In genomic region chr1:154276797-154277196, GRCh38 we compare ENCODE assay signal across 10 cellular contexts. TPM values are rescaled to one million over a fixed set of nuclear protein-coding genes. Genes with fewer than 3 reads are reported as not detected.
DNase-seq lines count a peak whose midpoint lies in the region; ATAC-seq and TF ChIP-seq lines count a peak whose summit lies in the region.
"Had no signal": no experiment of that assay in that cellular context is flagged by ENCODE, and none has a peak within 500 bp of the region (broad histone marks: within the 10 kb centered on the region; RNA-seq: fewer than 3 reads in every experiment).

No MANE protein-coding gene starts in this region.

- peak; percentile 5 to 22 for DNase-seq in NCI-H524 (lab: John Stamatoyannopoulos, UW)
- DNase-seq in NCI-H524 treated with DMSO at 0.1 percent for 48 hours (lab: John Stamatoyannopoulos, UW) = no peak
- DNase-seq in MG63 = peak; percentile 8
- DNase-seq in activated naive CD4-positive, alpha-beta T cell treated with anti-CD3 and anti-CD28 coated beads for 36 hours = peak; percentile 55
- DNase-seq in psoas muscle = no peak
- no peak for DNase-seq in posterior cingulate gyrus
- DNase-seq in sciatic nerve (ENCODE audit: low spot score) = no peak
- DNase-seq: NCI-H748 treated with DMSO at 0.1 percent for 48 hours had no signal

- 84 to 89% (median 86%) methylated on average over 7 of the region's 7 CpGs for WGBS in psoas muscle, 3 donors

- H3K36me3 ChIP-seq in MG63 (peaks cover 33% of the 10 kb centered on the region), psoas muscle (ENCODE audit: insufficient read depth in 1 of 2, low read depth in 1 of 2) (peaks cover 7 to 36% of the 10 kb centered on the region in 2 donors)

- no peaks in the 10 kb centered on the region for H3K27me3 ChIP-seq in MG63
- no peaks in the 10 kb centered on the region for H3K27me3 ChIP-seq in psoas muscle (ENCODE audit: insufficient read depth in 3 of 3, low read length in 2 of 3)

- no peaks in the 10 kb centered on the region for H3K9me3 Mint-ChIP-seq in activated naive CD4-positive, alpha-beta T cell treated with anti-CD3 and anti-CD28 coated beads for 36 hours

- peaks cover 26% of the 10 kb centered on the region for H3K36me3 Mint-ChIP-seq in activated naive CD4-positive, alpha-beta T cell treated with anti-CD3 and anti-CD28 coated beads for 36 hours (ENCODE audit: low read depth)

- intact Hi-C loops in activated naive CD4-positive, alpha-beta T cell treated with anti-CD3 and anti-CD28 coated beads for 36 hours (cut with micrococcal nuclease) = no loop called here
- intact Hi-C loops in psoas muscle (cut with DNase I) (loop anchor here in 1 of 2 donors (10.0 kb wide), 1 partner anchor 282 kb away; the partner anchor contains the start of gene RPS27), posterior cingulate gyrus (cut with DNase I) (no loop called here), sciatic nerve (cut with DNase I) (no loop called here)

- no peak overlapping the region for H3K4me3 ChIP-seq in MG63
- H3K4me3 ChIP-seq in psoas muscle = no peak overlapping the region

- H3K27me3 Mint-ChIP-seq in activated naive CD4-positive, alpha-beta T cell treated with anti-CD3 and anti-CD28 coated beads for 36 hours (ENCODE audit: low read depth) = no peaks in the 10 kb centered on the region

- H3K9me3 ChIP-seq in MG63 (no peaks in the 10 kb centered on the region), psoas muscle (no peaks in the 10 kb centered on the region)

- no peak overlapping the region for H3K27ac ChIP-seq in psoas muscle
- H3K27ac ChIP-seq: epithelial cell of prostate had no signal

- peaks cover 26% of the 10 kb centered on the region for H3K4me1 Mint-ChIP-seq in activated naive CD4-positive, alpha-beta T cell treated with anti-CD3 and anti-CD28 coated beads for 36 hours (ENCODE audit: low read depth)

- ATAC-seq in psoas muscle (no peak), sciatic nerve (no peak), HG02840 (IDR thresholded peaks at IDR 0.05; ENCODE audit: low FRiP score, unreplicated experiment) (no peak)

- peak; percentile 7 for TF ChIP-seq CTCF in psoas muscle (IDR thresholded peaks at IDR 0.05)

- H3K4me1 ChIP-seq in psoas muscle = peaks cover 8% of the 10 kb centered on the region

- no peak overlapping the region for H3K27ac Mint-ChIP-seq in activated naive CD4-positive, alpha-beta T cell treated with anti-CD3 and anti-CD28 coated beads for 36 hours

- H3K4me3 Mint-ChIP-seq in activated naive CD4-positive, alpha-beta T cell treated with anti-CD3 and anti-CD28 coated beads for 36 hours = no peak overlapping the region

- CTCF ChIA-PET in activated naive CD4-positive, alpha-beta T cell treated with anti-CD3 and anti-CD28 coated beads for 36 hours (lab: Charles Lee) = interaction anchor here (0.6 to 1.3 kb wide), 4 partner anchors 29 to 202 kb away, joined by 3 to 11 read pairs (median 4); no protein-coding TSS in a partner anchor

RNA-seq across cellular contexts. Expression of gene HAX1, which starts 4.4 kb away (rescaled TPM):
- 212 and 243 TPM in 2 replicates for total RNA-seq in MG63 (2014; rRNA removed; shearing (Covaris generic); ENCODE audit: low replicate concordance)
- 100 to 1,000 TPM; 204 to 219 TPM for total RNA-seq in activated naive CD4-positive, alpha-beta T cell treated with anti-CD3 and anti-CD28 coated beads for 36 hours
- total RNA-seq in psoas muscle (100 to 1,000 TPM; 122 to 148 (median 136) TPM), sciatic nerve (59.9 TPM)
- 100 to 1,000 TPM; 110 to 154 (median 143) TPM for polyA plus RNA-seq in psoas muscle

RNA-seq across cellular contexts. Expression of gene AQP10, which starts 44.1 kb away (rescaled TPM):
- total RNA-seq in MG63 (2014; rRNA removed; shearing (Covaris generic); ENCODE audit: low replicate concordance) = not detected in 2 replicates
- not detected for total RNA-seq in activated naive CD4-positive, alpha-beta T cell treated with anti-CD3 and anti-CD28 coated beads for 36 hours
- not detected for total RNA-seq in psoas muscle
- polyA plus RNA-seq in psoas muscle = under 1 TPM in 1 of 3 donors, not detected in 2; 0.04 TPM
- not detected for total RNA-seq in sciatic nerve

RNA-seq across cellular contexts. Expression of gene ATP8B2, which starts 48.5 kb away (rescaled TPM):
- total RNA-seq in MG63 (2014; rRNA removed; shearing (Covaris generic); ENCODE audit: low replicate concordance) = 58.1 and 74.8 TPM in 2 replicates
- 10 to 100 TPM; 28.2 to 28.7 TPM for total RNA-seq in activated naive CD4-positive, alpha-beta T cell treated with anti-CD3 and anti-CD28 coated beads for 36 hours
- total RNA-seq in psoas muscle (1 to 10 TPM; 3.6 to 5.8 (median 4.0) TPM), sciatic nerve (78.3 TPM)
- polyA plus RNA-seq in psoas muscle = 1 to 10 TPM; 1.3 to 3.4 (median 2.2) TPM

RNA-seq across cellular contexts. Expression of gene UBAP2L, which starts 56.0 kb away (rescaled TPM):
- total RNA-seq in MG63 (2014; rRNA removed; shearing (Covaris generic); ENCODE audit: low replicate concordance) = 208 and 217 TPM in 2 replicates
- total RNA-seq in activated naive CD4-positive, alpha-beta T cell treated with anti-CD3 and anti-CD28 coated beads for 36 hours = 100 to 1,000 TPM; 154 to 164 TPM
- total RNA-seq in psoas muscle (100 to 1,000 TPM in 1 of 4 donors, 10 to 100 TPM in 3; 83.9 to 121 (median 87.5) TPM), sciatic nerve (142 TPM)
- polyA plus RNA-seq in psoas muscle = 10 to 100 TPM; 45.8 to 92.0 (median 81.9) TPM

Comparison
In these comparisons a context has a peak if more than half of its experiments do, and no peak if none do; other contexts are left out.
1. DNase-seq: peak in NCI-H524 (2 of 2), MG63 (single experiment) and activated naive CD4-positive, alpha-beta T cell treated with anti-CD3 and anti-CD28 coated beads for 36 hours (single experiment); none in NCI-H524 treated with DMSO at 0.1 percent for 48 hours (single experiment), psoas muscle (0 of 2), posterior cingulate gyrus (0 of 10) and sciatic nerve (single experiment).